Comparison of ENCODE assay signal across 26 cellular contexts in genomic region chr4:153314915-153315314, GRCh38. TPM values are rescaled to one million over a fixed set of nuclear protein-coding genes. Genes with fewer than 3 reads are reported as not detected.
"Had no signal": no experiment of that assay in that cellular context is flagged by ENCODE, and none has a peak within 500 bp of the region (broad histone marks: within the 10 kb centered on the region; RNA-seq: fewer than 3 reads in every experiment).

No MANE protein-coding gene starts in this region.

- H3K36me3 Mint-ChIP-seq: natural killer cell had no signal

- H3K4me3 Mint-ChIP-seq: mesothelial cell of epicardium; naive B cell; natural killer cell; stimulated activated naive B cell treated with anti-CD40 and anti-IgM and Interleukin-4, amounts not matched to agents 10 μg/mL and 1 μg/mL and 100 μg/mL, for 72 hours had no signal

- H3K9me3 Mint-ChIP-seq: natural killer cell; stimulated activated naive B cell treated with anti-CD40 and anti-IgM and Interleukin-4, amounts not matched to agents 10 μg/mL and 1 μg/mL and 100 μg/mL, for 72 hours had no signal

- DNase-seq: islet precursor cell; left ventricle myocardium inferior; mesendoderm; naive B cell; natural killer cell; nucleus accumbens; pancreas; retina; right cardiac atrium; stimulated activated CD4-positive, alpha-beta T cell treated with anti-CD3 and anti-CD28 coated beads, Interleukin-12 subunit alpha, Interleukin-12 subunit beta, amount 100 ng/mL, for 4 hours; stimulated activated CD4-positive, alpha-beta T cell treated with anti-CD3 and anti-CD28 coated beads, Interleukin-15, amount 100 ng/mL, for 24 hours; stimulated activated CD4-positive, alpha-beta T cell treated with anti-CD3 and anti-CD28 coated beads, Interleukin-2, amount 100 ng/mL, for 24 hours; stimulated activated CD4-positive, alpha-beta T cell treated with anti-CD3 and anti-CD28 coated beads, Interleukin-4, amount 100 ng/mL, for 1 hour; stimulated activated naive B cell treated with anti-CD40 and anti-IgM and Interleukin-4, amounts not matched to agents 10 μg/mL and 1 μg/mL and 100 μg/mL, for 72 hours; stimulated activated naive CD8-positive, alpha-beta T cell treated with anti-CD3 and anti-CD28 coated beads, Interleukin-15, Interleukin-2, amounts not matched to agents 100 U/mL and 50 U/mL, for 24 hours; stomach; tibial artery; upper lobe of left lung had no signal

- H3K4me2 ChIP-seq: hepatocyte had no signal

- H3K4me1 Mint-ChIP-seq: naive B cell; natural killer cell; stimulated activated naive B cell treated with anti-CD40 and anti-IgM and Interleukin-4, amounts not matched to agents 10 μg/mL and 1 μg/mL and 100 μg/mL, for 72 hours had no signal

- ATAC-seq: natural killer cell; pancreas; right cardiac atrium; sciatic nerve; stimulated activated naive B cell treated with anti-CD40 and anti-IgM and Interleukin-4, amounts not matched to agents 10 μg/mL and 1 μg/mL and 100 μg/mL, for 72 hours; stimulated activated naive CD8-positive, alpha-beta T cell treated with anti-CD3 and anti-CD28 coated beads, Interleukin-15, Interleukin-2, amounts not matched to agents 100 U/mL and 50 U/mL, for 24 hours had no signal

- H3K27ac ChIP-seq: hepatocyte, left ventricle myocardium inferior, pancreas, prostate gland, skin epidermis, stomach, thoracic aorta, tibial artery, upper lobe of left lung, vagina had no signal

- H2AFZ ChIP-seq: hepatocyte had no signal

- H3K9me3 ChIP-seq: left ventricle myocardium inferior, pancreas, prostate gland, stomach, thoracic aorta, tibial artery, upper lobe of left lung, vagina had no signal

- H3K4me1 ChIP-seq: pancreas, prostate gland, tibial artery, upper lobe of left lung, vagina had no signal

- H3K27ac Mint-ChIP-seq: naive B cell, natural killer cell had no signal

- H3K4me3 ChIP-seq: hepatocyte, left ventricle myocardium inferior, lung, pancreas, prostate gland, skin epidermis, stomach, thoracic aorta, tibial artery, upper lobe of left lung, vagina had no signal

- H3K27me3 ChIP-seq: hepatocyte, pancreas, stomach, tibial artery, upper lobe of left lung, vagina had no signal

- H3K36me3 ChIP-seq: prostate gland, vagina had no signal

- H3K27me3 Mint-ChIP-seq: stimulated activated naive B cell treated with anti-CD40 and anti-IgM and Interleukin-4, amounts not matched to agents 10 μg/mL and 1 μg/mL and 100 μg/mL, for 72 hours had no signal

RNA-seq across cellular contexts. Expression of gene MND1, which starts 29.6 kb away (rescaled TPM):
- total RNA-seq: sciatic nerve, vagina had no signal
